In the genomic region with DNA sequence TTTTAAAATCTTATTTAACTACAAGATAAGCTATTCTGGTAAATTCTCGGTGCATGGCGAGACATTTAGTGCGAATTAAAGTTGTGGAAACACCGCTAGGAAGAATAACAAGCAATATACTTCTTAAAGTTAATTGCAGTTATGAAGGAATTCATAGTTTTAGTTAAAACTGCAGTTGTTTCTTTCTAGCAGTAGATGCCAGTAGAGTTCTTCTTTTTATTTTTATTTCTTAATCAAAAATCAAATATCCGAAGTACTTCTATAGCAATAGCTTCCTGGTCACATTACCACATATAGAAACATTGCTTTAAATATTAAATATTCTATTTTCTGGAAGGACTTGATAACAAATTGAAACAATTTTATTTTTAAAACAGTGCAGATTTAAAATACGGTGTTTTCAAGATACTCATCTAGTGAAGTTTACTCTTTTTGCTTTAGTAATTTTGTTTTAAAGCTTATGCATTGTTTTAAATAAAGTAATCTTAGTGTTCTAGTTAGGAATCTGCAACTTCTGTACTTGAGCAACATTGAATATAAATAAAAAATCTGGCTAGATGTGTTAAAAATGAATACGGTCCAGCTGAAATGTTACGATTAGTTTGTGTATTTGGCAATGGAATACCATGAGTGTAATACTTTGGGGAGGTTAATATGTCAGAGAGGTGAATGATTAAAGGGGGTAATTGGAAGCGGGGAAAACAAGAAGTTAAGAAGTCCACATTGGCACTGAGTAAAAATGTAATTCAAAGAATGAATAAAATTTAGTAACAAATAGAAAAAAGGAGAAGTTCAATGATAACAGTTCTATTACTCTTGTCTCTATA, we compare ENCODE assay signal across 9 cellular contexts. TPM values are rescaled to one million over a fixed set of nuclear protein-coding genes. Genes with fewer than 3 reads are reported as not detected.
A peak's percentile ranks its signal among the peaks of the same experiment; 100 is the strongest.
DNase-seq lines count a peak whose midpoint lies in the region; ATAC-seq and TF ChIP-seq lines count a peak whose summit lies in the region.
"Had no signal": no experiment of that assay in that cellular context is flagged by ENCODE, and none has a peak within 500 bp of the region (broad histone marks: within the 10 kb centered on the region; RNA-seq: fewer than 3 reads in every experiment).

No MANE protein-coding gene starts in this region.

- H3K9me3 Mint-ChIP-seq in nephron, result peaks cover 13% of the 10 kb centered on the region

- no peaks in the 10 kb centered on the region for H3K9me3 ChIP-seq in MM.1S (replicated peaks; ENCODE audit: insufficient read depth, low read length)
- peaks cover 0 to 6% of the 10 kb centered on the region in 2 donors for H3K9me3 ChIP-seq in breast epithelium

- no peaks in the 10 kb centered on the region for H3K9me2 ChIP-seq in MM.1S (replicated peaks; ENCODE audit: insufficient read depth, low read length)

- H3K27me3 ChIP-seq in MM.1S (replicated peaks; ENCODE audit: insufficient read depth, low read length), result no peaks in the 10 kb centered on the region
- H3K27me3 ChIP-seq in breast epithelium, result no peaks in the 10 kb centered on the region
- H3K27me3 ChIP-seq: right atrium auricular region had no signal

- no peak overlapping the region for H2AFZ ChIP-seq in MM.1S (ENCODE audit: low read length)

- peak overlapping the region in 1 of 3 experiments; percentile 15 for H3K4me3 Mint-ChIP-seq in nephron

- intact Hi-C loops in breast epithelium (cut with DNase I; ENCODE audit: low total_unique reads), result no loop called here

- H3F3A ChIP-seq in MM.1S (ENCODE audit: insufficient read depth, low read length), result peaks cover 9% of the 10 kb centered on the region; the same call in 1 of the 2 replicates

- peaks cover 3% of the 10 kb centered on the region for H3K4me1 Mint-ChIP-seq in nephron

- no peak for ATAC-seq in HG03432 (IDR thresholded peaks at IDR 0.05; ENCODE audit: unreplicated experiment)

- H3K4me1 ChIP-seq in MM.1S (ENCODE audit: low read length), result no peaks in the 10 kb centered on the region
- H3K4me1 ChIP-seq in breast epithelium, result no peaks in the 10 kb centered on the region

- no peaks in the 10 kb centered on the region for H3K27me3 Mint-ChIP-seq in nephron (ENCODE audit: low read depth)

- H3K27ac Mint-ChIP-seq in nephron, result peak overlapping the region in 2 of 3 experiments; percentile 7 to 18

- H3K36me3 Mint-ChIP-seq in nephron (ENCODE audit: low read depth), result peaks cover 19% of the 10 kb centered on the region

- peak; percentile 50 for DNase-seq in DMS114 treated with DMSO at 0.1 percent for 48 hours (lab: John Stamatoyannopoulos, UW; ENCODE audit: unreplicated experiment)
- peak; percentile 9 for DNase-seq in MM.1S
- DNase-seq in breast epithelium (ENCODE audit: low spot score in 2 of 2), result no peak
- no peak for DNase-seq in GM19240 (ENCODE audit: insufficient read length, low spot score)
- no peak for DNase-seq in HK-2 (ENCODE audit: unreplicated experiment)
- DNase-seq in epidermal melanocyte (ENCODE audit: insufficient read length, low spot score), result no peak

- peaks cover 14% of the 10 kb centered on the region for H3K79me2 ChIP-seq in MM.1S (ENCODE audit: low read length)

- H3K36me3 ChIP-seq in MM.1S (replicated peaks; ENCODE audit: insufficient read depth, low read length), result no peaks in the 10 kb centered on the region
- no peaks in the 10 kb centered on the region for H3K36me3 ChIP-seq in breast epithelium
- H3K36me3 ChIP-seq: right atrium auricular region had no signal

- H3K4me2 ChIP-seq in MM.1S (ENCODE audit: low read depth, low read length), result no peak overlapping the region

- H3K9ac ChIP-seq in MM.1S (ENCODE audit: low read length), result no peak overlapping the region

- no peaks in the 10 kb centered on the region for H4K20me1 ChIP-seq in MM.1S (ENCODE audit: insufficient read depth, low read length)

- no peak for TF ChIP-seq POLR2A in breast epithelium (IDR thresholded peaks at IDR 0.05)

- H3K27ac ChIP-seq in MM.1S (ENCODE audit: low read length), result no peak overlapping the region
- H3K27ac ChIP-seq in breast epithelium, result no peak overlapping the region
- H3K27ac ChIP-seq: right atrium auricular region had no signal

- H3K4me3 ChIP-seq in MM.1S (ENCODE audit: low read length) (no peak overlapping the region), breast epithelium (no peak overlapping the region)
- H3K4me3 ChIP-seq: right atrium auricular region had no signal

- peak; percentile 28 for TF ChIP-seq CTCF in MM.1S (IDR thresholded peaks at IDR 0.05; ENCODE audit: low read length)
- TF ChIP-seq CTCF in breast epithelium (IDR thresholded peaks at IDR 0.05), result peak in 2 of 3 donors; percentile 47 to 57
- peak; percentile 48 to 64 (median 51) for TF ChIP-seq CTCF in nephron (IDR thresholded peaks at IDR 0.05; ENCODE audit: unreplicated experiment in 3 of 3)

RNA-seq across cellular contexts. Expression of a gene that starts 2.7 kb away (rescaled TPM):
- 10 to 100 TPM; 25.2 to 31.3 (median 26.4) TPM for total RNA-seq in breast epithelium

Comparison
In these comparisons a context has a peak if more than half of its experiments do, and no peak if none do; other contexts are left out.
1. DNase-seq: peak in DMS114 treated with DMSO at 0.1 percent for 48 hours (single experiment) and MM.1S (single experiment); none in breast epithelium (0 of 2), GM19240 (single experiment), HK-2 (single experiment) and epidermal melanocyte (single experiment).
2. Peak in every context shown above with its lines, with median percentiles within 50 percentile points of each other: CTCF ChIP-seq.